ENCODE assay signal across 9 cellular contexts in the genomic region with DNA sequence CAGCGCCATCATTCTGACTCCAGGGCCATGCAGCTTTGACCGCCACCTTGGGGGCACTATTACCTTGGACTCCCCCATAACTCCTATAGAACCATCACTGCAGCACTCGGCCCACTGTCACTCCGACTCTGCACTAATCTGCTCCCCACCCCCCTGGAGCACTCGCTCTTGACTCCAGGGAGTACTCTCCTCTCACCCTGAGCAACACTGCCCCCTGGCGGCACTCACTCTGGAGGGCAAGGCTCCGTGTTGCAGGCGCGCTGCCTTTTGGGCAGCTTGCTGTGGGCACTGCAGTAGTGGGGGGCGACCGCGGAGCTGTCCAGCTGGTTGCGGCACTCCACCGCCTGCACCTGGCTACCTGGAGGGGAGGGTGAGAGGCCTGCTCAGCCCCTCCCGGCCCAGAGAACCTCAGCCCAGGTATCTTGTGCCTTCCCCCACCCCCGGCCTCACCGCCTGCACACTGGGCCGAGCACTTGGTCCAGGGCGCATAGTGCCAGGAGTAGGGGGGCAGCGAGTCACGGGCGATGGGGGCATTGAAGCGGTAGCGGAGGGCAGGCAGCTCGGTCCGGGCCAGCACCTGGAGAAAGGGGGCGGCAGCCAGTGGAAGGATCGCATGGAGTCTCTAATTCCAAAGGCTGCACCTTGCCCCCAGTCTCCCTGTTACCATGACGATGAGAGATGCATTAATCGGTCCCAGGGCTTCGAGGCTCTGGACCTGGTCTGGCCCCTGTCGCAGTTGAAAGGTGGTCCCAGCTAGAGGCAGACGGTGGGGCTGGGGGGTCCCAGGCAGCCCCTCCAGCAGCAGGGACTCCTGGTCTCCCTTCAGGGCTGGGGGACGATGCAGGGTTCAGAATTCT. TPM values are rescaled to one million over a fixed set of nuclear protein-coding genes. Genes with fewer than 3 reads are reported as not detected.
DNase-seq lines count a peak whose midpoint lies in the region; ATAC-seq and TF ChIP-seq lines count a peak whose summit lies in the region.
"Had no signal": no experiment of that assay in that cellular context is flagged by ENCODE, and none has a peak within 500 bp of the region (broad histone marks: within the 10 kb centered on the region; RNA-seq: fewer than 3 reads in every experiment).

No MANE protein-coding gene starts in this region.

- WGBS in gastroesophageal sphincter (ENCODE audit: low coverage in 1 of 2), 2 donors = 66 to 88% methylated on average over 7 to 10 of the region's 34 CpGs

- H3K27ac ChIP-seq in gastroesophageal sphincter = no peak overlapping the region
- H3K27ac ChIP-seq: BLaER1 treated with 17β-estradiol and CSF1 and Interleukin-3, amounts not matched to agents 10 nM and 100 nM had no signal

- H3K27me3 ChIP-seq in gastroesophageal sphincter = no peaks in the 10 kb centered on the region
- H3K27me3 ChIP-seq: BLaER1 treated with 17β-estradiol and CSF1 and Interleukin-3, amounts not matched to agents 10 nM and 100 nM had no signal

- H3K4me1 ChIP-seq in gastroesophageal sphincter = no peaks in the 10 kb centered on the region

- DNase-seq in NCI-H1436 (lab: John Stamatoyannopoulos, UW) = peak; percentile 49
- DNase-seq in NCI-H1436 treated with DMSO at 0.1 percent for 48 hours (lab: John Stamatoyannopoulos, UW) = no peak
- peak; percentile 25 for DNase-seq in NCI-H2196 treated with DMSO at 0.1 percent for 48 hours (lab: John Stamatoyannopoulos, UW; ENCODE audit: unreplicated experiment)
- DNase-seq in activated T-cell treated with anti-CD3 and anti-CD28 coated beads, Interleukin-2, amount 50 U/mL, for 1 hour = peak; percentile 61
- DNase-seq in stimulated activated CD4-positive, alpha-beta T cell treated with anti-CD3 and anti-CD28 coated beads, Interleukin-1b, Interleukin-23, amount 100 ng/mL, for 48 hours = peak; percentile 60
- DNase-seq in putamen (ENCODE audit: low spot score) = no peak

- no peaks in the 10 kb centered on the region for H3K9me3 ChIP-seq in gastroesophageal sphincter
- H3K9me3 ChIP-seq: BLaER1 treated with 17β-estradiol and CSF1 and Interleukin-3, amounts not matched to agents 10 nM and 100 nM had no signal

- TF ChIP-seq POLR2A in gastroesophageal sphincter (IDR thresholded peaks at IDR 0.05) = no peak

- ATAC-seq in gastroesophageal sphincter (no peak), GM19395 (IDR thresholded peaks at IDR 0.05; ENCODE audit: unreplicated experiment) (no peak)

- peaks cover 0 to 65% of the 10 kb centered on the region in 2 donors for H3K36me3 ChIP-seq in gastroesophageal sphincter

- no peak for TF ChIP-seq EP300 in gastroesophageal sphincter (IDR thresholded peaks at IDR 0.05)

- TF ChIP-seq CTCF in gastroesophageal sphincter (IDR thresholded peaks at IDR 0.05) = peak in 3 of 4 experiments; percentile 19 to 60 (median 25)

- H3K4me3 ChIP-seq in gastroesophageal sphincter = no peak overlapping the region
- H3K4me3 ChIP-seq: BLaER1 treated with 17β-estradiol and CSF1 and Interleukin-3, amounts not matched to agents 10 nM and 100 nM had no signal

RNA-seq across cellular contexts. Expression of a gene that starts 8.9 kb away (rescaled TPM):
- 10 to 100 TPM in 2 of 4 donors, 1 to 10 TPM in 2; 5.4 to 41.5 (median 10.3) TPM for total RNA-seq in gastroesophageal sphincter

RNA-seq across cellular contexts. Expression of a gene that starts 24.4 kb away (rescaled TPM):
- 10 to 100 TPM; 15.7 to 45.3 (median 22.8) TPM for total RNA-seq in gastroesophageal sphincter

RNA-seq across cellular contexts. Expression of a gene that starts 44.3 kb away (rescaled TPM):
- total RNA-seq in gastroesophageal sphincter = not detected

Comparison
In these comparisons a context has a peak if more than half of its experiments do, and no peak if none do; other contexts are left out.
1. DNase-seq: peak in NCI-H1436 (single experiment), NCI-H2196 treated with DMSO at 0.1 percent for 48 hours (single experiment), activated T-cell treated with anti-CD3 and anti-CD28 coated beads, Interleukin-2, amount 50 U/mL, for 1 hour (single experiment) and stimulated activated CD4-positive, alpha-beta T cell treated with anti-CD3 and anti-CD28 coated beads, Interleukin-1b, Interleukin-23, amount 100 ng/mL, for 48 hours (single experiment); none in NCI-H1436 treated with DMSO at 0.1 percent for 48 hours (single experiment) and putamen (single experiment).